8 cellular contexts compared by ENCODE assay signal in genomic region chr1:207644852-207645631, GRCh38. TPM values are rescaled to one million over a fixed set of nuclear protein-coding genes. Genes with fewer than 3 reads are reported as not detected.
DNase-seq lines count a peak whose midpoint lies in the region; ATAC-seq and TF ChIP-seq lines count a peak whose summit lies in the region.

TSS of gene CR1L (plus strand) at chr1:207645133. CDS start at chr1:207645234, 101 bp downstream.

- H3K27ac Mint-ChIP-seq in activated CD8-positive, alpha-beta T cell treated with anti-CD3 and anti-CD28 coated beads for 36 hours: no peak within 1 kb of the TSS

- H3K4me1 Mint-ChIP-seq in activated CD8-positive, alpha-beta T cell treated with anti-CD3 and anti-CD28 coated beads for 36 hours (ENCODE audit: low read depth): peaks cover 10% of the 10 kb centered on the region

- H3K36me3 Mint-ChIP-seq in activated CD8-positive, alpha-beta T cell treated with anti-CD3 and anti-CD28 coated beads for 36 hours (ENCODE audit: low read depth): no peaks in the 10 kb centered on the region

- CTCF ChIA-PET in activated CD8-positive, alpha-beta T cell treated with anti-CD3 and anti-CD28 coated beads for 36 hours (lab: Charles Lee): interaction anchor here (1.2 kb wide), 1 partner anchor 28 kb away, joined by 3 read pairs; no protein-coding TSS in a partner anchor

- peak within 1 kb of the TSS; percentile 72 for H3K4me3 Mint-ChIP-seq in activated CD8-positive, alpha-beta T cell treated with anti-CD3 and anti-CD28 coated beads for 36 hours

- ATAC-seq in GM21786 (IDR thresholded peaks at IDR 0.05; ENCODE audit: unreplicated experiment) (peak; percentile 86), GM19328 (IDR thresholded peaks at IDR 0.05; ENCODE audit: unreplicated experiment) (no peak)
- peak; percentile 99 for ATAC-seq in activated CD8-positive, alpha-beta T cell treated with anti-CD3 and anti-CD28 coated beads for 36 hours

- no peaks in the 10 kb centered on the region for H3K9me3 Mint-ChIP-seq in activated CD8-positive, alpha-beta T cell treated with anti-CD3 and anti-CD28 coated beads for 36 hours

- POLR2A ChIA-PET in activated CD8-positive, alpha-beta T cell treated with anti-CD3 and anti-CD28 coated beads for 36 hours (lab: Charles Lee): no interaction called here

- no peak for TF ChIP-seq CTCF in activated CD8-positive, alpha-beta T cell treated with anti-CD3 and anti-CD28 coated beads for 36 hours (IDR thresholded peaks at IDR 0.05)

- intact Hi-C loops in activated CD8-positive, alpha-beta T cell treated with anti-CD3 and anti-CD28 coated beads for 36 hours (cut with micrococcal nuclease): no loop called here

- DNase-seq in DMS153 treated with DMSO at 0.1 percent for 48 hours (lab: John Stamatoyannopoulos, UW; ENCODE audit: unreplicated experiment) (peak; percentile 36), NCI-H1436 treated with DMSO at 0.1 percent for 48 hours (lab: John Stamatoyannopoulos, UW) (peak; percentile 20), medulla oblongata (ENCODE audit: extremely low spot score) (peak; percentile 84)
- DNase-seq in activated CD8-positive, alpha-beta T cell treated with anti-CD3 and anti-CD28 coated beads for 36 hours: peak; percentile 90
- DNase-seq in effector CD4-positive, alpha-beta T cell: peak; percentile 40
- DNase-seq in stimulated activated CD8-positive, alpha-beta memory T cell treated with anti-CD3 and anti-CD28 coated beads, Interleukin-12 subunit alpha, Interleukin-12 subunit beta, amount 100 ng/mL, for 4 hours (ENCODE audit: low read depth): peak; percentile 52

- peaks cover 15% of the 10 kb centered on the region for H3K27me3 Mint-ChIP-seq in activated CD8-positive, alpha-beta T cell treated with anti-CD3 and anti-CD28 coated beads for 36 hours

RNA-seq across cellular contexts. Expression of gene CR1L, which starts in this region (rescaled TPM):
- not detected for total RNA-seq in activated CD8-positive, alpha-beta T cell treated with anti-CD3 and anti-CD28 coated beads for 36 hours

Comparison
In these comparisons a context has a peak if more than half of its experiments do, and no peak if none do; other contexts are left out.
1. Peak in DNase-seq and ATAC-seq in activated CD8-positive, alpha-beta T cell treated with anti-CD3 and anti-CD28 coated beads for 36 hours; RNA of the gene not detected or under 1 TPM.
2. DNase-seq: peak in every context shown above with its lines; median percentile 90 in activated CD8-positive, alpha-beta T cell treated with anti-CD3 and anti-CD28 coated beads for 36 hours; 84 in medulla oblongata; 52 in stimulated activated CD8-positive, alpha-beta memory T cell treated with anti-CD3 and anti-CD28 coated beads, Interleukin-12 subunit alpha, Interleukin-12 subunit beta, amount 100 ng/mL, for 4 hours; 40 in effector CD4-positive, alpha-beta T cell; 36 in DMS153 treated with DMSO at 0.1 percent for 48 hours; 20 in NCI-H1436 treated with DMSO at 0.1 percent for 48 hours.